ENCODE assay signal across 8 cellular contexts in genomic region chr1:43994794-43995790, GRCh38.
DNase-seq lines count a peak whose midpoint lies in the region; ATAC-seq and TF ChIP-seq lines count a peak whose summit lies in the region.

No MANE protein-coding gene starts in this region.

- ATAC-seq in GM21367 (IDR thresholded peaks at IDR 0.05; ENCODE audit: unreplicated experiment) (no peak), HG02884 (IDR thresholded peaks at IDR 0.05; ENCODE audit: unreplicated experiment) (no peak), GM18517 (IDR thresholded peaks at IDR 0.05; ENCODE audit: unreplicated experiment) (no peak)

- TF ChIP-seq CTCF in GM13977 (IDR thresholded peaks at IDR 0.05; ENCODE audit: extremely low read depth, insufficient read depth, missing control alignments): peak; percentile 47

- in situ Hi-C loops in GM13977 (cut with MboI; ENCODE audit: low pct_unique_long_range_greater_than_20kb, low sequenced_read_pairs, unreplicated experiment): no loop called here

- peak; percentile 55 for DNase-seq in AG20443 (ENCODE audit: low spot score)
- peak; percentile 51 for DNase-seq in GM13977 (ENCODE audit: low spot score)
- DNase-seq in OCI-M1 (lab: John Stamatoyannopoulos, UW): peak; percentile 75
- peak; percentile 77 to 78 for DNase-seq in erythroblast (lab: John Stamatoyannopoulos, UW)
- no peak for DNase-seq in cerebellar cortex (ENCODE audit: low spot score)

- no peak for TF ChIP-seq POLR2A in erythroblast (IDR thresholded peaks at IDR 0.05; ENCODE audit: low read length)
